In the genomic region with DNA sequence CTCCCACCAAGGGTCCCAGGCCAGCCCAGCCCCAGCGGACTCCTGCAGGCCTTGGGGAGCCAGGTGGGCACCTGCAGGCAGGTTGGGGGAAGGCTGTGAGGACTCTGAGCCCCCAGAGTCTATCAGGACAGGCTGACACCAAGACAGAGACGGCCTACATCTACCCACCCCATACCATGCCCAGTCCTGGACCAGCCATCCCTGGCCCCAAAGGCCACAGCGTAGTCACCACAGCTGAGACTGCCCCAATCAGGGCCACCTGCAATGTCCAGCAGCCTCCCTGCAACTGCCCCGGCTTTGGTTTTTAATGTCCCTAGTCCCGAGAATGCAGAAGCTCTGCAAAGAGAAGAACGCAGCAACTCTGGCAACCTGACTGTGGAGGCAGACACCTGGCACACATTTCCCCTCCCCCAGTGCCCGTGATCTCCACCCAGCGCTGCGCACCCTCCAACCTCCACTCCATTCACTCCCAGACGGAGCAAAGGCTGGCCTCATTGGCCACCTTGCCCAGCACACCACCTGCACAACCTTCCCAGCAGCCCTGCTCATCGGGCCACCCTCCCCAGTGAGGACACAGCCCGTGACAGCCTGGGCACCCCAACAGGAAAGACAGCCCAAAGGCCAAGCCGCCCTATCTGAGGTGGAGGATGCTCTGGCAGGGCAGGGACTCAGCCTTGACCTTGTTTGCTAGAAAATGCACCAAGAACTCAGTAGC, we compare ENCODE assay signal across 24 cellular contexts. TPM values are rescaled to one million over a fixed set of nuclear protein-coding genes. Genes with fewer than 3 reads are reported as not detected.
"Had no signal": no experiment of that assay in that cellular context is flagged by ENCODE, and none has a peak within 500 bp of the region (broad histone marks: within the 10 kb centered on the region; RNA-seq: fewer than 3 reads in every experiment).

No MANE protein-coding gene starts in this region.

- H3K27ac Mint-ChIP-seq: activated CD4-positive, alpha-beta memory T cell treated with anti-CD3 and anti-CD28 coated beads for 36 hours; activated CD4-positive, alpha-beta T cell treated with anti-CD3 and anti-CD28 coated beads, Interleukin-2, amount 10 ng/mL, durations not matched to agents 24 days and 14 days; activated naive CD4-positive, alpha-beta T cell treated with anti-CD3 and anti-CD28 coated beads for 36 hours; activated naive CD8-positive, alpha-beta T cell treated with anti-CD3 and anti-CD28 coated beads, Interleukin-2, amount 10 ng/mL, durations not matched to agents 7 days and 5 days; activated T-helper 1 cell treated with anti-CD3 and anti-CD28 coated beads, Interleukin-12 subunit alpha, Interleukin-12 subunit beta, Interleukin-2, Interleukin-4 antibody, amounts not matched to agents 30 ng/mL and 10 ng/mL and 1 ng/mL, durations not matched to agents 14 hours and 24 hours and 36 hours; endodermal cell; memory B cell; T-helper 17 cell had no signal

- H3K4me3 Mint-ChIP-seq: activated CD4-positive, alpha-beta memory T cell treated with anti-CD3 and anti-CD28 coated beads for 36 hours; activated CD4-positive, alpha-beta T cell treated with anti-CD3 and anti-CD28 coated beads, Interleukin-2, amount 10 ng/mL, durations not matched to agents 24 days and 14 days; activated naive CD4-positive, alpha-beta T cell treated with anti-CD3 and anti-CD28 coated beads for 36 hours; activated naive CD8-positive, alpha-beta T cell treated with anti-CD3 and anti-CD28 coated beads, Interleukin-2, amount 10 ng/mL, durations not matched to agents 7 days and 5 days; activated T-helper 1 cell treated with anti-CD3 and anti-CD28 coated beads, Interleukin-12 subunit alpha, Interleukin-12 subunit beta, Interleukin-2, Interleukin-4 antibody, amounts not matched to agents 30 ng/mL and 10 ng/mL and 1 ng/mL, durations not matched to agents 14 hours and 24 hours and 36 hours; endodermal cell; memory B cell; naive thymus-derived CD8-positive, alpha-beta T cell; T-helper 17 cell had no signal

- H3K4me1 Mint-ChIP-seq: activated CD4-positive, alpha-beta T cell treated with anti-CD3 and anti-CD28 coated beads, Interleukin-2, amount 10 ng/mL, durations not matched to agents 24 days and 14 days; activated naive CD8-positive, alpha-beta T cell treated with anti-CD3 and anti-CD28 coated beads, Interleukin-2, amount 10 ng/mL, durations not matched to agents 7 days and 5 days; memory B cell; naive thymus-derived CD8-positive, alpha-beta T cell; T-helper 17 cell had no signal

- H3K27ac ChIP-seq: brain microvascular endothelial cell, tibial nerve had no signal

- H3K9me3 Mint-ChIP-seq: activated CD4-positive, alpha-beta memory T cell treated with anti-CD3 and anti-CD28 coated beads for 36 hours; activated CD4-positive, alpha-beta T cell treated with anti-CD3 and anti-CD28 coated beads, Interleukin-2, amount 10 ng/mL, durations not matched to agents 24 days and 14 days; activated naive CD4-positive, alpha-beta T cell treated with anti-CD3 and anti-CD28 coated beads for 36 hours; activated naive CD8-positive, alpha-beta T cell treated with anti-CD3 and anti-CD28 coated beads, Interleukin-2, amount 10 ng/mL, durations not matched to agents 7 days and 5 days; activated T-helper 1 cell treated with anti-CD3 and anti-CD28 coated beads, Interleukin-12 subunit alpha, Interleukin-12 subunit beta, Interleukin-2, Interleukin-4 antibody, amounts not matched to agents 30 ng/mL and 10 ng/mL and 1 ng/mL, durations not matched to agents 14 hours and 24 hours and 36 hours; endodermal cell; naive thymus-derived CD8-positive, alpha-beta T cell had no signal

- DNase-seq: activated CD4-positive, alpha-beta memory T cell treated with anti-CD3 and anti-CD28 coated beads for 36 hours; activated CD4-positive, alpha-beta T cell treated with anti-CD3 and anti-CD28 coated beads, Interleukin-2, amount 10 ng/mL, durations not matched to agents 24 days and 14 days; activated CD4-positive, CD25-positive, alpha-beta regulatory T cell treated with anti-CD3 and anti-CD28 coated beads, Interleukin-2, amount 50 U/mL, for 72 hours; activated CD8-positive, alpha-beta memory T cell treated with anti-CD3 and anti-CD28 coated beads, Interleukin-2, amount 50 U/mL, for 4 hours; activated effector memory CD4-positive, alpha-beta T cell treated with anti-CD3 and anti-CD28 coated beads, Interleukin-2, amount 50 U/mL, for 16 hours; activated naive CD4-positive, alpha-beta T cell treated with anti-CD3 and anti-CD28 coated beads for 36 hours; activated naive CD8-positive, alpha-beta T cell treated with anti-CD3 and anti-CD28 coated beads, Interleukin-2, amount 10 ng/mL, durations not matched to agents 7 days and 5 days; activated T-cell treated with anti-CD3 and anti-CD28 coated beads, Interleukin-2, amount 50 U/mL, for 1 hour; brain microvascular endothelial cell; endodermal cell; foreskin fibroblast; naive thymus-derived CD8-positive, alpha-beta T cell; small intestine; stimulated activated CD4-positive, alpha-beta T cell treated with anti-CD3 and anti-CD28 coated beads, Interleukin-1b, Interleukin-23, amount 100 ng/mL, for 48 hours; stimulated activated CD4-positive, alpha-beta T cell treated with anti-CD3 and anti-CD28 coated beads, Interleukin-4, amount 100 ng/mL, for 4 hours; stimulated activated CD8-positive, alpha-beta memory T cell treated with anti-CD3 and anti-CD28 coated beads, Interleukin-4, amount 100 ng/mL, for 48 hours; stimulated activated naive CD4-positive, alpha-beta T cell; T-helper 17 cell had no signal

- H3K36me3 ChIP-seq: brain microvascular endothelial cell, tibial nerve had no signal

- H3K4me3 ChIP-seq: tibial nerve had no signal

- H3K27me3 Mint-ChIP-seq: activated CD4-positive, alpha-beta T cell treated with anti-CD3 and anti-CD28 coated beads, Interleukin-2, amount 10 ng/mL, durations not matched to agents 24 days and 14 days had no signal

- H3K36me3 Mint-ChIP-seq: activated CD4-positive, alpha-beta memory T cell treated with anti-CD3 and anti-CD28 coated beads for 36 hours; activated naive CD8-positive, alpha-beta T cell treated with anti-CD3 and anti-CD28 coated beads, Interleukin-2, amount 10 ng/mL, durations not matched to agents 7 days and 5 days; naive thymus-derived CD8-positive, alpha-beta T cell had no signal

- ATAC-seq: esophagus mucosa; naive thymus-derived CD8-positive, alpha-beta T cell; sciatic nerve; T-helper 17 cell had no signal

- H3K9me3 ChIP-seq: tibial nerve had no signal

- H3K27me3 ChIP-seq: brain microvascular endothelial cell, tibial nerve had no signal

RNA-seq across cellular contexts. Expression of a gene that starts 14.9 kb away (rescaled TPM):
- total RNA-seq: activated CD4-positive, alpha-beta memory T cell treated with anti-CD3 and anti-CD28 coated beads for 36 hours; activated CD4-positive, alpha-beta T cell treated with anti-CD3 and anti-CD28 coated beads, Interleukin-2, amount 10 ng/mL, durations not matched to agents 24 days and 14 days; activated CD8-positive, alpha-beta memory T cell treated with anti-CD3 and anti-CD28 coated beads for 36 hours; activated naive CD4-positive, alpha-beta T cell treated with anti-CD3 and anti-CD28 coated beads for 36 hours; activated naive CD8-positive, alpha-beta T cell treated with anti-CD3 and anti-CD28 coated beads, Interleukin-2, amount 10 ng/mL, durations not matched to agents 7 days and 5 days; activated T-helper 1 cell treated with anti-CD3 and anti-CD28 coated beads, Interleukin-12 subunit alpha, Interleukin-12 subunit beta, Interleukin-2, Interleukin-4 antibody, amounts not matched to agents 30 ng/mL and 10 ng/mL and 1 ng/mL, durations not matched to agents 14 hours and 24 hours and 36 hours; naive thymus-derived CD8-positive, alpha-beta T cell; T-helper 17 cell had no signal
